ENCODE assay signal across 19 cellular contexts in genomic region chr1:173210716-173211231, GRCh38.
"Had no signal": no experiment of that assay in that cellular context is flagged by ENCODE, and none has a peak within 500 bp of the region (broad histone marks: within the 10 kb centered on the region; RNA-seq: fewer than 3 reads in every experiment).

No MANE protein-coding gene starts in this region.

- H3K9me3 ChIP-seq: esophagus muscularis mucosa, neutrophil, ovary, prostate gland, tibial nerve had no signal

- H3K36me3 ChIP-seq: esophagus muscularis mucosa, neutrophil, ovary, prostate gland, tibial nerve had no signal

- ATAC-seq: activated CD4-positive, CD25-positive, alpha-beta regulatory T cell treated with anti-CD3 and anti-CD28 coated beads, Interleukin-2, amount 50 U/mL, for 24 hours; activated naive CD4-positive, alpha-beta T cell treated with anti-CD3 and anti-CD28 coated beads, Interleukin-2, amount 50 U/mL, for 72 hours; effector memory CD8-positive, alpha-beta T cell; natural killer cell treated with Interleukin-12 subunit alpha and Interleukin-12 subunit beta and Interleukin-15 and Interleukin-18, amount 100 ng/mL, for 72 hours had no signal

- H3K27ac ChIP-seq: dorsolateral prefrontal cortex, esophagus muscularis mucosa, neutrophil, ovary, prostate gland, tibial nerve had no signal

- H3K4me1 ChIP-seq: prostate gland had no signal

- H3K4me3 ChIP-seq: dorsolateral prefrontal cortex, esophagus muscularis mucosa, lung, ovary, prostate gland, tibial nerve had no signal

- H3K27me3 ChIP-seq: dorsolateral prefrontal cortex, esophagus muscularis mucosa, neutrophil, ovary, tibial nerve had no signal

- DNase-seq: activated CD4-positive, alpha-beta T cell treated with anti-CD3 and anti-CD28 coated beads, Interleukin-2, amount 50 U/mL, for 1 hour; activated gamma-delta T cell treated with Interleukin-2 at 50 U/mL for 16 hours; activated T-cell treated with anti-CD3 and anti-CD28 coated beads, Interleukin-2, amount 50 U/mL, for 1 hour; aorta; dorsolateral prefrontal cortex; effector memory CD8-positive, alpha-beta T cell; hypothalamus; ovary; stimulated activated CD4-positive, alpha-beta T cell treated with anti-CD3 and anti-CD28 coated beads, Interleukin-12 subunit alpha, Interleukin-12 subunit beta, amount 100 ng/mL, for 4 hours; stimulated activated CD4-positive, alpha-beta T cell treated with anti-CD3 and anti-CD28 coated beads, Interleukin-4, amount 100 ng/mL, for 4 hours; substantia nigra had no signal
